In genomic region chr15:59116771-59117170, GRCh38 we compare ENCODE assay signal across 27 cellular contexts.
"Had no signal": no experiment of that assay in that cellular context is flagged by ENCODE, and none has a peak within 500 bp of the region (broad histone marks: within the 10 kb centered on the region; RNA-seq: fewer than 3 reads in every experiment).

No MANE protein-coding gene starts in this region.

- DNase-seq: dermis blood vessel endothelial cell; dorsolateral prefrontal cortex; effector CD8-positive, alpha-beta T cell; effector memory CD8-positive, alpha-beta T cell; endodermal cell; erythroblast; esophagus squamous epithelium; foreskin melanocyte; gastrocnemius medialis; glutamatergic neuron; head of caudate nucleus; heart right ventricle; hippocampal formation; left cardiac atrium; left lung; left ventricle myocardium superior; lower lobe of right lung; mesenchymal stem cell; mucosa of descending colon; naive B cell had no signal

- H3K4me1 ChIP-seq: esophagus squamous epithelium, gastrocnemius medialis, heart right ventricle, left lung, lower lobe of right lung had no signal

- H3K27me3 ChIP-seq: dorsolateral prefrontal cortex, esophagus squamous epithelium, gastrocnemius medialis, heart right ventricle, left lung had no signal

- FAIRE-seq: colon, endometrium, islet of Langerhans, keratinocyte had no signal

- H3K36me3 ChIP-seq: gastrocnemius medialis, lower lobe of right lung had no signal

- H3K4me3 ChIP-seq: coronary artery, dorsolateral prefrontal cortex, esophagus squamous epithelium, gastrocnemius medialis, heart right ventricle, left lung, lower lobe of right lung, mucosa of descending colon had no signal

- ATAC-seq: effector memory CD8-positive, alpha-beta T cell; esophagus mucosa; gastrocnemius medialis; heart right ventricle; left cardiac atrium; left lung; left ventricle myocardium superior; lower lobe of right lung; mucosa of descending colon had no signal

- H3K9me3 ChIP-seq: esophagus squamous epithelium, gastrocnemius medialis, heart right ventricle, left lung, lower lobe of right lung, mucosa of descending colon had no signal

- H3K27ac ChIP-seq: coronary artery, dorsolateral prefrontal cortex, epithelial cell of prostate, esophagus squamous epithelium, gastrocnemius medialis, heart right ventricle, left lung, lower lobe of right lung had no signal
